Comparison of ENCODE assay signal across 27 cellular contexts in the genomic region with DNA sequence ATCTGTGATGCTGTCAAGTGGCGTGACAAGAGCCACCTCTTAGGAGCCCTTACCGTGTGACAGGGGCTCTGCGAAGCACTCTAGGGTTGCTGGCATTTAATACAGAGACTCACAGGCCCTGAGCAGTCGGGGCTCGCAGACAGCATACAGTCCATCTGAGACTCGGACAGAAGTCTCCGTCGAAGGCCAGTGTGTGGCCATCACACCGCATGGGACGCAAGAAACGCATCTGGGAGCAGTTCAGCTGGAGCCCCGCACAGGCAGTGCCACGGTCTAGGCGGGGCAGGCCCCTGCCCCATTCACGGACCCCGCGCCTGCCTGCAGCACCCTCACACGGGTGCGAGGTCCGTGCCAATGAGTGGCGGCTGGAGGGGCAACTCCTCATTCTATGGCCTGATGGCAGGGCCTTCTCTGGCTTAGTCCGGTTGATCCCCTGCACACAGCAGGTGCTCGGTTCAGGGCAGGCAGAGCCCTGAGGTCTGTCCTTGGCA.
"Had no signal": no experiment of that assay in that cellular context is flagged by ENCODE, and none has a peak within 500 bp of the region (broad histone marks: within the 10 kb centered on the region; RNA-seq: fewer than 3 reads in every experiment).

No MANE protein-coding gene starts in this region.

- H3K27me3 Mint-ChIP-seq: naive thymus-derived CD8-positive, alpha-beta T cell; stimulated activated memory B cell treated with anti-CD40 and anti-IgM and Interleukin-4, amounts not matched to agents 10 μg/mL and 1 μg/mL and 100 μg/mL, for 72 hours; stimulated activated naive CD8-positive, alpha-beta T cell treated with anti-CD3 and anti-CD28 coated beads, Interleukin-15, amount 100 ng/mL, for 72 hours; type B pancreatic cell had no signal

- H3K4me3 Mint-ChIP-seq: immature natural killer cell; naive thymus-derived CD8-positive, alpha-beta T cell; nephron; neural crest cell; stimulated activated memory B cell treated with anti-CD40 and anti-IgM and Interleukin-4, amounts not matched to agents 10 μg/mL and 1 μg/mL and 100 μg/mL, for 72 hours; stimulated activated naive CD8-positive, alpha-beta T cell treated with anti-CD3 and anti-CD28 coated beads, Interleukin-15, amount 100 ng/mL, for 72 hours; type B pancreatic cell had no signal

- H3K9me3 ChIP-seq: left lung, lower lobe of right lung, pancreas, prostate gland, tibial nerve, vagina had no signal

- H3K27ac Mint-ChIP-seq: immature natural killer cell; nephron; stimulated activated memory B cell treated with anti-CD40 and anti-IgM and Interleukin-4, amounts not matched to agents 10 μg/mL and 1 μg/mL and 100 μg/mL, for 72 hours; stimulated activated naive CD8-positive, alpha-beta T cell treated with anti-CD3 and anti-CD28 coated beads, Interleukin-15, amount 100 ng/mL, for 72 hours; type B pancreatic cell had no signal

- H3K4me1 ChIP-seq: left lung, lower lobe of right lung, pancreas, prostate gland, tibial nerve, vagina had no signal

- H3K27me3 ChIP-seq: left lung, pancreas, tibial nerve, vagina had no signal

- H3K27ac ChIP-seq: left lung, lower lobe of right lung, pancreas, prostate gland, skin epidermis, tibial nerve, vagina had no signal

- H3K9me3 Mint-ChIP-seq: immature natural killer cell; naive thymus-derived CD8-positive, alpha-beta T cell; nephron; neural crest cell; stimulated activated memory B cell treated with anti-CD40 and anti-IgM and Interleukin-4, amounts not matched to agents 10 μg/mL and 1 μg/mL and 100 μg/mL, for 72 hours; stimulated activated naive CD8-positive, alpha-beta T cell treated with anti-CD3 and anti-CD28 coated beads, Interleukin-15, amount 100 ng/mL, for 72 hours; type B pancreatic cell had no signal

- DNase-seq: hypothalamus; immature natural killer cell; left colon; left lung; lower lobe of right lung; mammary epithelial cell; mesenchymal stem cell; naive thymus-derived CD8-positive, alpha-beta T cell; pancreas; retina; stimulated activated CD4-positive, alpha-beta T cell treated with anti-CD3 and anti-CD28 coated beads, Interleukin-12 subunit alpha, Interleukin-12 subunit beta, amount 100 ng/mL, for 4 hours; stimulated activated CD4-positive, alpha-beta T cell treated with anti-CD3 and anti-CD28 coated beads, Interleukin-15, amount 100 ng/mL, for 24 hours; stimulated activated CD4-positive, alpha-beta T cell treated with anti-CD3 and anti-CD28 coated beads, Interleukin-4, amount 100 ng/mL, for 4 hours; stimulated activated CD8-positive, alpha-beta memory T cell treated with anti-CD3 and anti-CD28 coated beads, Interleukin-4, amount 100 ng/mL, for 48 hours; stimulated activated naive CD4-positive, alpha-beta T cell treated with Interleukin-2 at 50 U/mL for 16 hours; stimulated activated naive CD8-positive, alpha-beta T cell treated with anti-CD3 and anti-CD28 coated beads, Interleukin-15, amount 100 ng/mL, for 72 hours; substantia nigra had no signal

- FAIRE-seq: islet of Langerhans, kidney, pancreas had no signal

- H3K4me1 Mint-ChIP-seq: immature natural killer cell; neural crest cell; stimulated activated memory B cell treated with anti-CD40 and anti-IgM and Interleukin-4, amounts not matched to agents 10 μg/mL and 1 μg/mL and 100 μg/mL, for 72 hours; stimulated activated naive CD8-positive, alpha-beta T cell treated with anti-CD3 and anti-CD28 coated beads, Interleukin-15, amount 100 ng/mL, for 72 hours had no signal

- ATAC-seq: left colon; left lung; naive thymus-derived CD8-positive, alpha-beta T cell; pancreas; stimulated activated memory B cell treated with anti-CD40 and anti-IgM and Interleukin-4, amounts not matched to agents 10 μg/mL and 1 μg/mL and 100 μg/mL, for 72 hours; stimulated activated naive CD8-positive, alpha-beta T cell treated with anti-CD3 and anti-CD28 coated beads, Interleukin-15, amount 100 ng/mL, for 72 hours had no signal

- H3K4me3 ChIP-seq: left lung, lower lobe of right lung, pancreas, prostate gland, skin epidermis, tibial nerve, vagina had no signal
